ENCODE assay signal across 17 cellular contexts in the genomic region with DNA sequence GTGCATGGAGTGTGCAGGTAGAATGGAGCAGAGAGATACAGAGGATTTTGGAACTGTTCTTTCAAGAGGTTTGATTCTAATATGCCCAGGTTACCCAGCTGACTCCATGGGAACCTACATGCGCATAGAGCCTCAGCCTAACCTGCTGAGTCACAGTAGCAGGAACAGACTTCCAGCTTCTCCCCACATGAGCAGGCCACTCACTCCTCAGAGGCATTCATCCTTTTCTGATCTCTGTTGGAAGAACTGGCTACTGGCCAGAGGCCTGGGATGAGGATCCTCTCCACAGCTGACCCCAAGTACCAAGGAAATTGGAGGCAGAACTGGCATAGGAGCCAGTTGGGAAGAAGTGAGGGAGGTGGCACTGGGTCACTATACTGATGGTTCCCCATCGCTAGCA. TPM values are rescaled to one million over a fixed set of nuclear protein-coding genes. Genes with fewer than 3 reads are reported as not detected.
DNase-seq lines count a peak whose midpoint lies in the region; ATAC-seq and TF ChIP-seq lines count a peak whose summit lies in the region.
"Had no signal": no experiment of that assay in that cellular context is flagged by ENCODE, and none has a peak within 500 bp of the region (broad histone marks: within the 10 kb centered on the region; RNA-seq: fewer than 3 reads in every experiment).

No MANE protein-coding gene starts in this region.

- no peak overlapping the region for H4K8ac ChIP-seq in mesendoderm (ENCODE audit: low read depth, low read length)

- no peak overlapping the region for H3K9ac ChIP-seq in mesendoderm (ENCODE audit: low read length)

- no CpG with 5 or more reads among the region's 2 CpGs for WGBS in mesendoderm (ENCODE audit: extremely low coverage, insufficient coverage, low lambda C conversion rate)

- no peaks in the 10 kb centered on the region for H3K79me1 ChIP-seq in mesendoderm (ENCODE audit: low read length)

- ATAC-seq in GM21717 (IDR thresholded peaks at IDR 0.05; ENCODE audit: unreplicated experiment) = no peak
- ATAC-seq: gastroesophageal sphincter, Right ventricle myocardium inferior had no signal

- H3K36me3 ChIP-seq in mesendoderm (ENCODE audit: control insufficient read depth, insufficient read depth, low read length) = no peaks in the 10 kb centered on the region
- H3K36me3 ChIP-seq: gastroesophageal sphincter, HAP-1, tibial nerve had no signal

- DNase-seq in DMS53 (lab: John Stamatoyannopoulos, UW) = peak; percentile 71
- DNase-seq in NCI-H460 (ENCODE audit: extremely low read depth, low read depth) = peak; percentile 19
- DNase-seq in choroid plexus epithelial cell (ENCODE audit: low read depth) = peak; percentile 67
- DNase-seq in mesendoderm = peak; percentile 58
- DNase-seq in NCI-H345 (lab: John Stamatoyannopoulos, UW) = no peak
- DNase-seq in GM20000 (ENCODE audit: low spot score) = no peak
- no peak for DNase-seq in SW 1271 (lab: John Stamatoyannopoulos, UW)
- DNase-seq: activated CD4-positive, alpha-beta T cell treated with anti-CD3 and anti-CD28 coated beads, Interleukin-2, amount 50 U/mL, for 48 hours; GDM1; NCI-H187 treated with DMSO at 0.1 percent for 48 hours; NCI-H774; T1000 had no signal

- no peak overlapping the region for H2BK5ac ChIP-seq in mesendoderm (ENCODE audit: low read length)

- H3K27me3 ChIP-seq in mesendoderm (ENCODE audit: insufficient read depth, low read length, poor library complexity) = no peaks in the 10 kb centered on the region
- H3K27me3 ChIP-seq: gastroesophageal sphincter, tibial nerve had no signal

- no peak overlapping the region for H4K5ac ChIP-seq in mesendoderm (ENCODE audit: low read length)

- no peak overlapping the region for H2BK120ac ChIP-seq in mesendoderm (ENCODE audit: low read depth, low read length)

- peak overlapping the region; percentile 11 for H3K56ac ChIP-seq in mesendoderm (ENCODE audit: low read length)

- H3K79me2 ChIP-seq in mesendoderm (ENCODE audit: control insufficient read depth, insufficient read depth, low read length) = no peaks in the 10 kb centered on the region

- H3K4ac ChIP-seq in mesendoderm (ENCODE audit: low read depth, low read length) = no peak overlapping the region

- H3K4me2 ChIP-seq in mesendoderm (ENCODE audit: low read length) = no peak overlapping the region

- H3K23ac ChIP-seq in mesendoderm (ENCODE audit: low read length) = no peak overlapping the region

- no peak overlapping the region for H2BK15ac ChIP-seq in mesendoderm (replicated peaks; ENCODE audit: low read depth)

- H3K4me1 ChIP-seq in mesendoderm (ENCODE audit: control insufficient read depth, low read depth, low read length) = peaks cover 6% of the 10 kb centered on the region
- H3K4me1 ChIP-seq: gastroesophageal sphincter, HAP-1 had no signal

- H3K4me3 ChIP-seq in choroid plexus epithelial cell (ENCODE audit: low read depth, low read length) = no peak overlapping the region
- no peak overlapping the region for H3K4me3 ChIP-seq in mesendoderm (ENCODE audit: low read length)
- H3K4me3 ChIP-seq: gastroesophageal sphincter, HAP-1, tibial nerve had no signal

- no peak overlapping the region for H3K18ac ChIP-seq in mesendoderm (ENCODE audit: low read length)

- H2AK5ac ChIP-seq in mesendoderm (ENCODE audit: low read length) = no peak overlapping the region

- H3K27ac ChIP-seq in mesendoderm (ENCODE audit: low read depth, low read length) = no peak overlapping the region
- H3K27ac ChIP-seq: gastroesophageal sphincter, tibial nerve had no signal

- TF ChIP-seq CTCF in choroid plexus epithelial cell (conservative IDR thresholded peaks at IDR 0.05; ENCODE audit: low read depth, low read length) (no peak), GM20000 (IDR thresholded peaks at IDR 0.05; ENCODE audit: extremely low read depth, missing control alignments) (no peak)

RNA-seq across cellular contexts. Expression of a gene that starts 17.9 kb away (rescaled TPM):
- 24.3 and 25.0 TPM in 2 replicates for total RNA-seq in NCI-H460 (2014; rRNA removed; shearing (Covaris generic))
- 8.3 and 15.4 TPM in 2 replicates for polyA plus RNA-seq in NCI-H460 (2014; cell fraction: nucleus; rRNA removed)
- 26.4 TPM for polyA plus RNA-seq in mesendoderm (2013, experiment 1 of 2)
- polyA plus RNA-seq in mesendoderm (2013, experiment 2 of 2) = 28.3 TPM

Comparison
In these comparisons a context has a peak if more than half of its experiments do, and no peak if none do; other contexts are left out.
1. DNase-seq: peak in DMS53 (single experiment), NCI-H460 (single experiment), choroid plexus epithelial cell (single experiment) and mesendoderm (single experiment); none in NCI-H345 (single experiment), GM20000 (single experiment) and SW 1271 (0 of 2).